In the genomic region with DNA sequence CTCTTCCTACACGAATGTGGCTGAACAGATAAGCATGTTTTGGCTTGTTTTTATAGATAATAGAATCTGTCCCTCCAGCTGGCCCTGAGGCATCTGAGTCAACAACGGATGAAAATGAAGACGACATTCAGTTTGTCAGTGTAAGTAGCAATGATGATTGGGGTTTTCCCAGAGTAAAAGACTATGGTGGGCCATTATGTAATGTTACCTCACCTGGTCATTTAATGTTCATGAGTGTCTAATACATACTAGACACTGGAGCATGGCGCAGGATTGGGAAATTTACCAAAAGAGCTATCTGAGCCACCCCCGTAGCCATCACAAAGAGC, we compare ENCODE assay signal across 7 cellular contexts.
DNase-seq lines count a peak whose midpoint lies in the region; ATAC-seq lines count a peak whose summit lies in the region.
"Not testable (repeated sequence)": the region's sequence is repeated elsewhere in the genome, so short reads cannot be mapped to it uniquely, and the experiment has no call there.

No MANE protein-coding gene starts in this region.

- H3K27me3 Mint-ChIP-seq in central memory CD8-positive, alpha-beta T cell, result peaks cover 21% of the 10 kb centered on the region

- H3K9me3 Mint-ChIP-seq in central memory CD8-positive, alpha-beta T cell, result not testable (repeated sequence)

- H3K36me3 Mint-ChIP-seq in central memory CD8-positive, alpha-beta T cell (ENCODE audit: insufficient read depth), result peaks cover 13% of the 10 kb centered on the region

- not testable (repeated sequence) for H3K4me3 Mint-ChIP-seq in central memory CD8-positive, alpha-beta T cell

- peak; percentile 14 for ATAC-seq in GM18508 (IDR thresholded peaks at IDR 0.05; ENCODE audit: insufficient read depth, unreplicated experiment)
- peak; percentile 18 for ATAC-seq in GM19328 (IDR thresholded peaks at IDR 0.05; ENCODE audit: unreplicated experiment)
- ATAC-seq in GM21529 (IDR thresholded peaks at IDR 0.05; ENCODE audit: unreplicated experiment), result peak; percentile 7
- ATAC-seq in HG02870 (IDR thresholded peaks at IDR 0.05; ENCODE audit: unreplicated experiment), result peak; percentile 19
- peak; percentile 19 for ATAC-seq in HG03175 (IDR thresholded peaks at IDR 0.05; ENCODE audit: unreplicated experiment)
- ATAC-seq in SK-N-SH treated with all-trans-retinoic acid at 6 μM for 48 hours, result peak; percentile 29
- peak; percentile 60 for ATAC-seq in central memory CD8-positive, alpha-beta T cell (replicated peaks; ENCODE audit: extremely low read depth, poor library complexity, severe bottlenecking)

- H3K4me1 Mint-ChIP-seq in central memory CD8-positive, alpha-beta T cell, result peaks cover 33% of the 10 kb centered on the region

- not testable (repeated sequence) for DNase-seq in central memory CD8-positive, alpha-beta T cell (ENCODE audit: low spot score in 2 of 2)

- not testable (repeated sequence) for H3K27ac Mint-ChIP-seq in central memory CD8-positive, alpha-beta T cell (ENCODE audit: low read depth)

Comparison
In these comparisons a context has a peak if more than half of its experiments do, and no peak if none do; other contexts are left out.
1. ATAC-seq: peak in every context shown above with its lines; median percentile 60 in central memory CD8-positive, alpha-beta T cell; 29 in SK-N-SH treated with all-trans-retinoic acid at 6 μM for 48 hours; 19 in HG02870; 19 in HG03175; 18 in GM19328; 14 in GM18508; 7 in GM21529.